Comparison of ENCODE assay signal across 25 cellular contexts in genomic region chr12:80068173-80068572, GRCh38. TPM values are rescaled to one million over a fixed set of nuclear protein-coding genes. Genes with fewer than 3 reads are reported as not detected.
DNase-seq lines count a peak whose midpoint lies in the region; ATAC-seq and TF ChIP-seq lines count a peak whose summit lies in the region.
"Had no signal": no experiment of that assay in that cellular context is flagged by ENCODE, and none has a peak within 500 bp of the region (broad histone marks: within the 10 kb centered on the region; RNA-seq: fewer than 3 reads in every experiment).

No MANE protein-coding gene starts in this region.

- H3K27me3 ChIP-seq in H7 (ENCODE audit: control insufficient read depth, insufficient read depth, low read length): no peaks in the 10 kb centered on the region
- no peaks in the 10 kb centered on the region for H3K27me3 ChIP-seq in NT2/D1 (ENCODE audit: insufficient read depth, insufficient read length)
- H3K27me3 ChIP-seq in ascending aorta: no peaks in the 10 kb centered on the region
- H3K27me3 ChIP-seq: BLaER1 treated with 17β-estradiol and CSF1 and Interleukin-3, amounts not matched to agents 10 nM and 100 nM; ovary; Peyer's patch; right atrium auricular region; spleen had no signal

- no peak for TF ChIP-seq CTCF in ascending aorta (IDR thresholded peaks at IDR 0.05)

- H3K9me3 ChIP-seq in NT2/D1 (ENCODE audit: insufficient read depth, low read length) (no peaks in the 10 kb centered on the region), ascending aorta (no peaks in the 10 kb centered on the region)
- H3K9me3 ChIP-seq: BLaER1 treated with 17β-estradiol and CSF1 and Interleukin-3, amounts not matched to agents 10 nM and 100 nM; ovary; Peyer's patch had no signal

- H3K4me1 ChIP-seq in NT2/D1 (ENCODE audit: insufficient read depth, insufficient read length): no peaks in the 10 kb centered on the region
- no peaks in the 10 kb centered on the region for H3K4me1 ChIP-seq in ascending aorta
- H3K4me1 ChIP-seq: BLaER1 treated with 17β-estradiol and CSF1 and Interleukin-3, amounts not matched to agents 10 nM and 100 nM; Peyer's patch; right atrium auricular region; spleen had no signal

- H3K36me3 ChIP-seq in H7 (replicated peaks; ENCODE audit: control insufficient read depth, insufficient read depth, low read length): no peaks in the 10 kb centered on the region
- H3K36me3 ChIP-seq in NT2/D1 (ENCODE audit: insufficient read depth, insufficient read length, low read length): no peaks in the 10 kb centered on the region
- H3K36me3 ChIP-seq in ascending aorta: no peaks in the 10 kb centered on the region
- H3K36me3 ChIP-seq: BLaER1 treated with 17β-estradiol and CSF1 and Interleukin-3, amounts not matched to agents 10 nM and 100 nM; ovary; Peyer's patch; right atrium auricular region; spleen had no signal

- no peak for ATAC-seq in HG02840 (IDR thresholded peaks at IDR 0.05; ENCODE audit: low FRiP score, unreplicated experiment)
- ATAC-seq: activated CD4-positive, CD25-positive, alpha-beta regulatory T cell treated with anti-CD3 and anti-CD28 coated beads, Interleukin-2, amount 50 U/mL, for 24 hours; natural killer cell treated with Interleukin-12 subunit alpha and Interleukin-12 subunit beta and Interleukin-15 and Interleukin-18, amount 100 ng/mL, for 72 hours had no signal

- H3K27ac ChIP-seq in caudate nucleus (ENCODE audit: low read depth, low read length): no peak overlapping the region
- no peak overlapping the region for H3K27ac ChIP-seq in ascending aorta
- H3K27ac ChIP-seq: BLaER1 treated with 17β-estradiol and CSF1 and Interleukin-3, amounts not matched to agents 10 nM and 100 nM; ovary; Peyer's patch; right atrium auricular region; spleen had no signal

- intact Hi-C loops in ascending aorta (cut with DNase I): loop anchor here (5.0 kb wide), 1 partner anchor 49 kb away; no protein-coding TSS in a partner anchor

- H3K9ac ChIP-seq in NT2/D1 (ENCODE audit: insufficient read length, low read depth): no peak overlapping the region
- H3K9ac ChIP-seq: BLaER1 treated with 17β-estradiol and CSF1 and Interleukin-3, amounts not matched to agents 10 nM and 100 nM had no signal

- peak; percentile 13 for DNase-seq in Daoy (ENCODE audit: low read depth)
- peak; percentile 43 for DNase-seq in H7
- DNase-seq in NT2/D1 (ENCODE audit: low read depth, low spot score): peak; percentile 8
- DNase-seq in iPS DF 4.7 (ENCODE audit: extremely low read depth, low spot score): peak; percentile 71
- no peak for DNase-seq in caudate nucleus (lab: John Stamatoyannopoulos, UW)
- no peak for DNase-seq in ascending aorta (ENCODE audit: low spot score in 2 of 2)
- DNase-seq: activated CD4-positive, alpha-beta memory T cell treated with anti-CD3 and anti-CD28 coated beads for 36 hours; activated naive CD8-positive, alpha-beta T cell treated with anti-CD3 and anti-CD28 coated beads, Interleukin-2, amount 10 ng/mL, durations not matched to agents 7 days and 5 days; cerebellar nuclear complex; head of caudate nucleus; Kasumi-1; NCI-H1048; NCI-H2029; ovary; Peyer's patch; SIG-M5; spleen; stimulated activated CD4-positive, alpha-beta T cell treated with anti-CD3 and anti-CD28 coated beads, Interleukin-2, amount 100 ng/mL, for 48 hours; stimulated activated naive B cell treated with anti-CD40 and anti-IgM and Interleukin-4, amounts not matched to agents 10 μg/mL and 1 μg/mL and 100 μg/mL, for 72 hours had no signal

- H3K4me3 ChIP-seq in H7 (ENCODE audit: insufficient read depth, low read depth, low read length) (no peak overlapping the region), NT2/D1 (ENCODE audit: insufficient read length, low read depth) (no peak overlapping the region), ascending aorta (no peak overlapping the region)
- H3K4me3 ChIP-seq: BLaER1 treated with 17β-estradiol and CSF1 and Interleukin-3, amounts not matched to agents 10 nM and 100 nM; ovary; Peyer's patch; right atrium auricular region; spleen had no signal

RNA-seq across cellular contexts. Expression of gene OTOGL, which starts 31.2 kb away (rescaled TPM):
- total RNA-seq in Daoy (2014; rRNA removed; shearing (Covaris generic)): 1.0 and 1.4 TPM in 2 replicates
- 0.22 and 0.31 TPM in 2 replicates for total RNA-seq in H7 (2014; rRNA removed; shearing (Covaris generic))
- not detected for total RNA-seq in ascending aorta
- total RNA-seq: activated CD4-positive, alpha-beta memory T cell treated with anti-CD3 and anti-CD28 coated beads for 36 hours; activated naive CD8-positive, alpha-beta T cell treated with anti-CD3 and anti-CD28 coated beads, Interleukin-2, amount 10 ng/mL, durations not matched to agents 7 days and 5 days; mononuclear cell; natural killer cell treated with Interleukin-12 subunit alpha and Interleukin-12 subunit beta and Interleukin-15 and Interleukin-18, amount 100 ng/mL, for 72 hours had no signal

Comparison
In these comparisons a context has a peak if more than half of its experiments do, and no peak if none do; other contexts are left out.
1. DNase-seq: peak in Daoy (single experiment), H7 (single experiment), NT2/D1 (single experiment) and iPS DF 4.7 (single experiment); none in caudate nucleus (0 of 61) and ascending aorta (0 of 2).